20 cellular contexts compared by ENCODE assay signal in the genomic region with DNA sequence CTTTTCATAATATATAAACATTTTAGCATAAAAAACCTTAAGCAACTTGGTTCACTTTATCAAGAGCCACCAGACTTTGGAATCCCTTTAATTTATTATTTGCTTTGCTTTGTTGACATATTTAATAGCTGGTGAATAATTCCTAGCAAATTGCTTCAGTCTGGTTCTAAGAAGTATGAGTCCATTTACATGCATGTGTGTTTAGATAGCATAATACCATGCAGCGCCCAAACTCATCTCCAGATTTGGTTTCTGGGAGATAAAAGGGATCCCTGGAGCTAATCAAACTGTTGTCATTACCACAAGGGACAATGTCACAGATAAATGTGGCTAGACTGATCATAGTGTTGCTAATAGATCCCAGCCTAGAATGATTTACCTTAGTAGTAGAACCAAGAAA.
DNase-seq lines count a peak whose midpoint lies in the region; ATAC-seq, FAIRE-seq and TF ChIP-seq lines count a peak whose summit lies in the region.
"Had no signal": no experiment of that assay in that cellular context is flagged by ENCODE, and none has a peak within 500 bp of the region (broad histone marks: within the 10 kb centered on the region; RNA-seq: fewer than 3 reads in every experiment).

No MANE protein-coding gene starts in this region.

- no TSS peak for BruUV-seq in PC-3 (replicated peaks; lab: Mats Ljungman, UMichigan)

- no peak for TF ChIP-seq EP300 in transverse colon (IDR thresholded peaks at IDR 0.05; ENCODE audit: low read depth)

- no peak overlapping the region for H3K4me2 ChIP-seq in PC-3 (ENCODE audit: low read length)
- H3K4me2 ChIP-seq: BLaER1 had no signal

- no peak overlapping the region for H2AFZ ChIP-seq in PC-3 (ENCODE audit: low read length)

- H3K27ac ChIP-seq in PC-3 (ENCODE audit: low read length) (no peak overlapping the region), transverse colon (no peak overlapping the region)
- H3K27ac ChIP-seq: BLaER1, SJSA1 had no signal

- H3K9me3 ChIP-seq in PC-3 (ENCODE audit: low read length) = no peaks in the 10 kb centered on the region
- H3K9me3 ChIP-seq in transverse colon = no peaks in the 10 kb centered on the region
- H3K9me3 ChIP-seq: BLaER1, SJSA1 had no signal

- H3K9me2 ChIP-seq in PC-3 (replicated peaks; ENCODE audit: low read length) = no peaks in the 10 kb centered on the region

- peak; percentile 94 for ATAC-seq in PC-3
- ATAC-seq in HG02852 (IDR thresholded peaks at IDR 0.05; ENCODE audit: unreplicated experiment) = no peak

- H4K20me1 ChIP-seq in PC-3 (ENCODE audit: low read length) = no peaks in the 10 kb centered on the region
- H4K20me1 ChIP-seq: BLaER1 had no signal

- CTCF ChIA-PET in BJ (lab: Yijun Ruan, JAX) = interaction anchor here (0.9 to 1.6 kb wide), 2 partner anchors 26 to 66 kb away, joined by 3 read pairs; no protein-coding TSS in a partner anchor
- CTCF ChIA-PET in PC-3 (lab: Charles Lee) = no interaction called here

- peak; percentile 13 for FAIRE-seq in islet of Langerhans (lab: Jason Lieb, UNC)
- FAIRE-seq: D721Med, H54 had no signal

- 20 to 26% methylated on average over 1 of the region's 1 CpG for WGBS in transverse colon (ENCODE audit: low coverage in 1 of 2), 2 donors

- H3K4me1 ChIP-seq in PC-3 (ENCODE audit: insufficient read depth, low read length) = peaks cover 12% of the 10 kb centered on the region
- no peaks in the 10 kb centered on the region for H3K4me1 ChIP-seq in transverse colon
- H3K4me1 ChIP-seq: BLaER1 had no signal

- H3K36me3 ChIP-seq in BJ (ENCODE audit: control insufficient read depth, insufficient read depth, low read length) = no peaks in the 10 kb centered on the region
- no peaks in the 10 kb centered on the region for H3K36me3 ChIP-seq in PC-3 (ENCODE audit: low read depth, low read length)
- no peaks in the 10 kb centered on the region for H3K36me3 ChIP-seq in transverse colon
- H3K36me3 ChIP-seq: BLaER1, SJSA1 had no signal

- H3K79me2 ChIP-seq in PC-3 (ENCODE audit: low read length) = no peaks in the 10 kb centered on the region

- no peak overlapping the region for H3K4me3 ChIP-seq in BJ (ENCODE audit: low read depth, low read length)
- H3K4me3 ChIP-seq in PC-3 (ENCODE audit: low read length) = no peak overlapping the region
- no peak overlapping the region for H3K4me3 ChIP-seq in transverse colon
- H3K4me3 ChIP-seq: BLaER1, SJSA1 had no signal

- TF ChIP-seq CTCF in BJ (IDR thresholded peaks at IDR 0.05; ENCODE audit: insufficient read depth, low read depth, low read length) = no peak
- no peak for TF ChIP-seq CTCF in PC-3 (conservative IDR thresholded peaks at IDR 0.05; ENCODE audit: low read depth, low read length)
- TF ChIP-seq CTCF in transverse colon (IDR thresholded peaks at IDR 0.05) = no peak

- H3F3A ChIP-seq in PC-3 (ENCODE audit: low read length, unreplicated experiment) = no peaks in the 10 kb centered on the region

- H3K27me3 ChIP-seq in BJ (ENCODE audit: control insufficient read depth, insufficient read depth, low read length) (no peaks in the 10 kb centered on the region), PC-3 (ENCODE audit: low read length) (no peaks in the 10 kb centered on the region), transverse colon (no peaks in the 10 kb centered on the region)
- H3K27me3 ChIP-seq: BLaER1, SJSA1 had no signal

- POLR2A ChIA-PET in BJ (lab: Charles Lee) (interaction anchor here (0.6 kb wide), 1 partner anchor 12 kb away, joined by 11 read pairs; no protein-coding TSS in a partner anchor), PC-3 (lab: Charles Lee; ENCODE audit: unreplicated experiment) (interaction anchor here (0.6 kb wide), 1 partner anchor 46 kb away, joined by 3 read pairs; no protein-coding TSS in a partner anchor)

- TF ChIP-seq POLR2A in transverse colon (IDR thresholded peaks at IDR 0.05) = no peak

- no peak overlapping the region for H3K9ac ChIP-seq in PC-3 (ENCODE audit: low read length)
- H3K9ac ChIP-seq: BLaER1 had no signal

- in situ Hi-C loops in transverse colon (cut with MboI; ENCODE audit: low pct_ligation_motif_present in 1 of 4, low pct_unique_long_range_greater_than_20kb in 1 of 4, low sequenced_read_pairs in 3 of 4) = no loop called here

- intact Hi-C loops in PC-3 (cut with micrococcal nuclease) (loop anchor here (5.0 kb wide), 1 partner anchor 60 kb away; no protein-coding TSS in a partner anchor), transverse colon (cut with DNase I; ENCODE audit: low total_unique reads) (no loop called here)

- DNase-seq in BJ (ENCODE audit: low read depth) (peak; percentile 82), HT-29 (ENCODE audit: low spot score) (peak; percentile 3), PC-3 (peak; percentile 35), MV-4-11 (lab: John Stamatoyannopoulos, UW) (no peak), GF-D8 (lab: John Stamatoyannopoulos, UW) (no peak), transverse colon (no peak)
- DNase-seq: ACHN; CD8-positive, alpha-beta memory T cell; DMS79 treated with DMSO at 0.1 percent for 48 hours; GDM1; KBM-7; NCI-H1436; NCI-H226; NCI-H526 treated with DMSO at 0.1 percent for 48 hours had no signal

Comparison
In these comparisons a context has a peak if more than half of its experiments do, and no peak if none do; other contexts are left out.
1. DNase-seq: peak in BJ (single experiment), HT-29 (single experiment) and PC-3 (single experiment); none in MV-4-11 (single experiment), GF-D8 (single experiment) and transverse colon (single experiment).